In the genomic region with DNA sequence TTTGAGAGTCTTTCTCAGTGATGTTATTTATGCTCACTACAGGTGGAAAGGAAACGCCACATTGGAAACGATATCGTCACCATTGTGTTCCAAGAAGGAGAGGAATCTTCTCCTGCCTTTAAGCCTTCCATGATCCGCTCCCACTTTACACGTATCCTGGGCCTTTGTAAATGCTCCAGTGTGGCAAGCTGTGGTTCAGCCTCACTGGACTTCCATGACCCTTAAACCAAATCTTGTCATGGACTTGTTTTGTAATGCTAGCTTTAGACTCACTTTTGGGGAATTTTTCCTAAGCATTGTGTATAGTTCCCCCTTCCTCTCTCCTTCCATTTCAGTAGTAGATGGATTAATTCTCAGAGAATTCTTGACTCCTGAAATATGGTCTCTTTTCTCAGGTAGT, we compare ENCODE assay signal across 14 cellular contexts.
DNase-seq lines count a peak whose midpoint lies in the region; ATAC-seq and TF ChIP-seq lines count a peak whose summit lies in the region.
"Had no signal": no experiment of that assay in that cellular context is flagged by ENCODE, and none has a peak within 500 bp of the region (broad histone marks: within the 10 kb centered on the region; RNA-seq: fewer than 3 reads in every experiment).

No MANE protein-coding gene starts in this region.

- H3K27ac ChIP-seq in PC-9 (peak overlapping the region; percentile 57), mesenchymal stem cell (ENCODE audit: low read length, poor library complexity, severe bottlenecking) (peak overlapping the region; percentile 58), temporal lobe (ENCODE audit: low read depth, low read length) (peak overlapping the region; percentile 47)
- H3K27ac ChIP-seq: cardiac muscle cell had no signal

- H3K9ac ChIP-seq in mesenchymal stem cell (ENCODE audit: low read length): no peak overlapping the region

- H3K79me1 ChIP-seq in mesenchymal stem cell (replicated peaks; ENCODE audit: low read length, poor library complexity, severe bottlenecking): no peaks in the 10 kb centered on the region

- peak overlapping the region; percentile 92 to 93 for H2BK12ac ChIP-seq in mesenchymal stem cell (ENCODE audit: low read length in 2 of 2)

- no peak overlapping the region for H3K23ac ChIP-seq in mesenchymal stem cell (ENCODE audit: low read length in 2 of 2)

- H3K9me3 ChIP-seq in PC-9 (ENCODE audit: insufficient read depth, low read depth): no peaks in the 10 kb centered on the region
- H3K9me3 ChIP-seq in mesenchymal stem cell (ENCODE audit: control insufficient read depth, low read length): no peaks in the 10 kb centered on the region

- H4K20me1 ChIP-seq in PC-9 (ENCODE audit: insufficient read depth): no peaks in the 10 kb centered on the region

- peak overlapping the region; percentile 78 for H4K91ac ChIP-seq in mesenchymal stem cell (ENCODE audit: low read length)

- H2BK120ac ChIP-seq in mesenchymal stem cell (ENCODE audit: low read depth, low read length): no peak overlapping the region

- no peaks in the 10 kb centered on the region for H3K79me2 ChIP-seq in PC-9 (ENCODE audit: low read depth)

- peak overlapping the region in 1 of 2 experiments; percentile 76 for H3K14ac ChIP-seq in mesenchymal stem cell (ENCODE audit: low read length in 2 of 2)

- POLR2A ChIA-PET in PC-9 (lab: Charles Lee; ENCODE audit: unreplicated experiment): no interaction called here

- DNase-seq in PC-9 (no peak), choroid plexus epithelial cell (ENCODE audit: low read depth) (peak; percentile 51), mesenchymal stem cell (peak; percentile 74), NCI-H2171 (lab: John Stamatoyannopoulos, UW) (no peak)
- DNase-seq: activated CD4-positive, CD25-positive, alpha-beta regulatory T cell treated with anti-CD3 and anti-CD28 coated beads, Interleukin-2, amount 50 U/mL, for 72 hours; activated T-cell treated with anti-CD3 and anti-CD28 coated beads, Interleukin-2, amount 50 U/mL, for 4 hours; NCI-H1048; stimulated activated CD4-positive, alpha-beta T cell treated with anti-CD3 and anti-CD28 coated beads, Interleukin-4, amount 100 ng/mL, for 1 hour; stimulated activated naive CD4-positive, alpha-beta T cell had no signal

- TF ChIP-seq CTCF in PC-9 (conservative IDR thresholded peaks at IDR 0.05) (no peak), choroid plexus epithelial cell (conservative IDR thresholded peaks at IDR 0.05; ENCODE audit: low read depth, low read length) (no peak)

- WGBS in mesenchymal stem cell: 94% methylated on average over 5 of the region's 5 CpGs

- CTCF ChIA-PET in PC-9 (lab: Charles Lee): interaction anchor here (0.6 kb wide), 1 partner anchor 58 kb away, joined by 10 read pairs; no protein-coding TSS in a partner anchor

- no peak overlapping the region for H2AFZ ChIP-seq in PC-9
- no peak overlapping the region for H2AFZ ChIP-seq in mesenchymal stem cell (ENCODE audit: low read depth, low read length)

- no TSS peak for BruUV-seq in PC-9 (replicated peaks; lab: Mats Ljungman, UMichigan)

- H3K4me2 ChIP-seq in PC-9 (peak overlapping the region; percentile 46), mesenchymal stem cell (ENCODE audit: low read length, poor library complexity, severe bottlenecking) (no peak overlapping the region)

- no peak overlapping the region for H2AK5ac ChIP-seq in mesenchymal stem cell (ENCODE audit: low read length, severe bottlenecking)

- H3F3A ChIP-seq in PC-9 (ENCODE audit: insufficient read depth, low read depth): peaks cover 25% of the 10 kb centered on the region

- ATAC-seq in HG03342 (IDR thresholded peaks at IDR 0.05; ENCODE audit: unreplicated experiment): no peak
- ATAC-seq in GM19328 (IDR thresholded peaks at IDR 0.05; ENCODE audit: unreplicated experiment): no peak
- no peak for ATAC-seq in HG02623 (IDR thresholded peaks at IDR 0.05; ENCODE audit: unreplicated experiment)
- ATAC-seq: activated T-cell treated with anti-CD3 and anti-CD28 coated beads, Interleukin-2, amount 50 U/mL, for 4 hours had no signal

- intact Hi-C loops in PC-9 (cut with micrococcal nuclease; ENCODE audit: unreplicated experiment): loop anchor here (2.0 kb wide), 1 partner anchor 25 kb away; no protein-coding TSS in a partner anchor

- H3K18ac ChIP-seq in mesenchymal stem cell (ENCODE audit: low read depth in 1 of 2, low read length in 2 of 2): peak overlapping the region; percentile 63 to 76

- H3K4ac ChIP-seq in mesenchymal stem cell (ENCODE audit: low read depth in 1 of 2, low read length in 2 of 2): peak overlapping the region in 1 of 2 experiments; percentile 78

- H3K4me3 ChIP-seq in PC-9 (no peak overlapping the region), choroid plexus epithelial cell (ENCODE audit: low read depth, low read length) (no peak overlapping the region), mesenchymal stem cell (ENCODE audit: insufficient read depth in 1 of 2, low read depth in 1 of 2, low read length in 2 of 2) (peak overlapping the region in 1 of 2 experiments; percentile 15)
- H3K4me3 ChIP-seq: cardiac muscle cell had no signal

- peak overlapping the region; percentile 61 for H4K8ac ChIP-seq in mesenchymal stem cell (ENCODE audit: low read length)

- H2BK15ac ChIP-seq in mesenchymal stem cell (ENCODE audit: low read depth, poor library complexity, severe bottlenecking): no peak overlapping the region

- no peaks in the 10 kb centered on the region for H3K27me3 ChIP-seq in PC-9 (ENCODE audit: insufficient read depth, low read depth)
- H3K27me3 ChIP-seq in mesenchymal stem cell (ENCODE audit: control insufficient read depth in 1 of 2, insufficient read depth in 1 of 2, low read length in 2 of 2): peaks cover 0 to 73% of the 10 kb centered on the region in 2 experiments
- H3K27me3 ChIP-seq: cardiac muscle cell had no signal

- peaks cover 47% of the 10 kb centered on the region for H3K4me1 ChIP-seq in PC-9 (replicated peaks; ENCODE audit: insufficient read depth)
- H3K4me1 ChIP-seq in mesenchymal stem cell (ENCODE audit: control insufficient read depth, insufficient read depth, low read depth, low read length): peaks cover 6% of the 10 kb centered on the region

- H3K36me3 ChIP-seq in PC-9 (ENCODE audit: low read depth) (no peaks in the 10 kb centered on the region), mesenchymal stem cell (ENCODE audit: control insufficient read depth in 1 of 2, insufficient read depth in 2 of 2, low read depth in 1 of 2, low read length in 2 of 2) (peaks cover 0 to 4% of the 10 kb centered on the region in 2 experiments)
- H3K36me3 ChIP-seq: cardiac muscle cell had no signal

- peak overlapping the region; percentile 40 for H2BK5ac ChIP-seq in mesenchymal stem cell (ENCODE audit: low read depth, low read length, poor library complexity, severe bottlenecking)

- H3K9me2 ChIP-seq in PC-9 (ENCODE audit: insufficient read depth): no peaks in the 10 kb centered on the region

Comparison
In these comparisons a context has a peak if more than half of its experiments do, and no peak if none do; other contexts are left out.
1. DNase-seq: peak in choroid plexus epithelial cell (single experiment) and mesenchymal stem cell (single experiment); none in PC-9 (0 of 2) and NCI-H2171 (single experiment).
2. Peak in every context shown above with its lines, with median percentiles within 50 percentile points of each other: H3K27ac ChIP-seq.